In the genomic region with DNA sequence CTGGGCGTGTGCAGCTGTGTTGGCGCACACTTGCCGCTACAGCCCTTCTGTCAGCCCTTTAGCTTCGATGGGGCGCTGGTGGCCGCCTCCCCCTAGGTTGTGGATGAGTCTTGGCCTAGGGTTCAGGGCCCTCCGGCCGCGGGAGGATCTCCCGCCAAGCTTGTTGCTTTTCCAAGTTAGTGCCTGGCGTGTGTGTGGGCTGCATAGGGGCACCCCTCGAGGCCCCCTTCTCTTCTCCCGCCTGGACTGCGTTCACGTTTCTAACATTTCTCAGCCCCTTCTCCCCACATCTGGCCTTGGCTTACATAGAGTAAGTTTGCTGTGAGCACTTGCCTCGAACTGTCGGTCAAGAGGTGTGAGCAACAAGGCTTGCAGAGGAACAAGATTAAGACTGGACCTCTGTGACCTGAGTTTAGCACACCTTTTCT, we compare ENCODE assay signal across 8 cellular contexts. TPM values are rescaled to one million over a fixed set of nuclear protein-coding genes. Genes with fewer than 3 reads are reported as not detected.
DNase-seq lines count a peak whose midpoint lies in the region; ATAC-seq, FAIRE-seq and TF ChIP-seq lines count a peak whose summit lies in the region.

No MANE protein-coding gene starts in this region.

- H3K4me1 Mint-ChIP-seq in activated B cell treated with CpG ODN at 0.5 μM for 24 hours, result peaks cover 29% of the 10 kb centered on the region

- H3K27me3 Mint-ChIP-seq in activated B cell treated with CpG ODN at 0.5 μM for 24 hours, result no peaks in the 10 kb centered on the region

- H3K36me3 ChIP-seq in small intestine (ENCODE audit: control insufficient read depth in 2 of 2, insufficient read depth in 2 of 2, low read length in 2 of 2), result peaks cover 0 to 3% of the 10 kb centered on the region in 2 donors

- 8% methylated on average over 17 of the region's 17 CpGs for WGBS in right cardiac atrium
- 7 to 9% (median 8%) methylated on average over 16 to 17 of the region's 17 CpGs for WGBS in small intestine, 3 donors

- no peak for TF ChIP-seq POLR2A in H54 (IDR thresholded peaks at IDR 0.05; ENCODE audit: low read depth, low read length)

- CTCF ChIA-PET in activated B cell treated with CpG ODN at 0.5 μM for 24 hours (lab: Charles Lee), result interaction anchor here (0.5 to 1.7 kb wide), 2 partner anchors 14 to 187 kb away, joined by 3 to 4 read pairs; no protein-coding TSS in a partner anchor

- H3K9me3 Mint-ChIP-seq in activated B cell treated with CpG ODN at 0.5 μM for 24 hours, result no peaks in the 10 kb centered on the region

- H3K4me3 Mint-ChIP-seq in activated B cell treated with CpG ODN at 0.5 μM for 24 hours, result peak overlapping the region; percentile 93

- no peaks in the 10 kb centered on the region for H3K27me3 ChIP-seq in right cardiac atrium (ENCODE audit: control insufficient read depth, insufficient read depth)
- H3K27me3 ChIP-seq in small intestine (ENCODE audit: control insufficient read depth in 2 of 2, insufficient read depth in 2 of 2, low read length in 2 of 2), result no peaks in the 10 kb centered on the region

- peaks cover 5% of the 10 kb centered on the region for H3K36me3 Mint-ChIP-seq in activated B cell treated with CpG ODN at 0.5 μM for 24 hours (ENCODE audit: low read depth)

- intact Hi-C loops in activated B cell treated with CpG ODN at 0.5 μM for 24 hours (cut with micrococcal nuclease), result loop anchor here (1.0 kb wide), 4 partner anchors 34 to 1613 kb away; a partner anchor contains a TSS
- intact Hi-C loops in right cardiac atrium (cut with DNase I), result no loop called here

- POLR2A ChIA-PET in activated B cell treated with CpG ODN at 0.5 μM for 24 hours (lab: Charles Lee), result interaction anchor here (1.0 to 2.9 kb wide), 3 partner anchors 34 to 55 kb away, joined by 3 to 40 read pairs (median 13); a partner anchor contains a TSS

- FAIRE-seq in H54 (lab: Jason Lieb, UNC) (peak; percentile 15), small intestine (lab: Jason Lieb, UNC) (no peak)

- H3K27ac Mint-ChIP-seq in activated B cell treated with CpG ODN at 0.5 μM for 24 hours, result peak overlapping the region; percentile 91

- no peak for TF ChIP-seq CTCF in activated B cell treated with CpG ODN at 0.5 μM for 24 hours (IDR thresholded peaks at IDR 0.05)

- H3K9me3 ChIP-seq in right cardiac atrium (ENCODE audit: control insufficient read depth, low read length) (no peaks in the 10 kb centered on the region), small intestine (ENCODE audit: control insufficient read depth, low read depth) (no peaks in the 10 kb centered on the region)

- ATAC-seq in activated B cell treated with CpG ODN at 0.5 μM for 24 hours (ENCODE audit: low read depth) (no peak), right cardiac atrium (peak in 1 of 2 donors; percentile 0), HG02970 (IDR thresholded peaks at IDR 0.05; ENCODE audit: low FRiP score, unreplicated experiment) (no peak)

- H3K4me1 ChIP-seq in right cardiac atrium (ENCODE audit: control insufficient read depth, insufficient read depth, low read length) (peaks cover 3% of the 10 kb centered on the region), small intestine (ENCODE audit: control insufficient read depth in 2 of 2, insufficient read depth in 1 of 2, low read depth in 1 of 2, low read length in 1 of 2) (no peaks in the 10 kb centered on the region)

- no peak for DNase-seq in H54 (ENCODE audit: insufficient read length, low spot score)
- no peak for DNase-seq in activated B cell treated with CpG ODN at 0.5 μM for 24 hours
- DNase-seq in right cardiac atrium, result no peak
- no peak for DNase-seq in small intestine
- DNase-seq in RPMI8226, result no peak
- DNase-seq in HCEC 1CT, result no peak
- DNase-seq in GM19240 (ENCODE audit: insufficient read length, low spot score), result no peak

- H3K4me3 ChIP-seq in right cardiac atrium (ENCODE audit: low read length) (peak overlapping the region; percentile 74), small intestine (ENCODE audit: low read depth in 1 of 2, low read length in 2 of 2) (peak overlapping the region; percentile 60 to 69)

- peak overlapping the region; percentile 80 for H3K27ac ChIP-seq in right cardiac atrium (ENCODE audit: low read length)
- H3K27ac ChIP-seq in small intestine (ENCODE audit: low read depth in 1 of 2, low read length in 1 of 2), result peak overlapping the region; percentile 12 to 95

RNA-seq across cellular contexts. Expression of a gene that starts 0.4 kb away (rescaled TPM):
- total RNA-seq in activated B cell treated with CpG ODN at 0.5 μM for 24 hours (27.3 and 27.4 TPM in 2 replicates), right cardiac atrium (100 to 1,000 TPM in 1 of 4 donors, 10 to 100 TPM in 3; 77.9 to 108 (median 84.8) TPM)
- polyA plus RNA-seq in right cardiac atrium (54.7 TPM), small intestine (10 to 100 TPM in 1 of 3 donors, 1 to 10 TPM in 2; 2.9 to 29.8 (median 3.8) TPM)

RNA-seq across cellular contexts. Expression of a gene that starts 33.5 kb away (rescaled TPM):
- total RNA-seq in activated B cell treated with CpG ODN at 0.5 μM for 24 hours (26.0 and 30.2 TPM in 2 replicates), right cardiac atrium (10 to 100 TPM; 13.4 to 16.7 (median 16.0) TPM)
- polyA plus RNA-seq in right cardiac atrium (7.2 TPM), small intestine (1 to 10 TPM; 3.8 to 8.4 (median 5.1) TPM)

RNA-seq across cellular contexts. Expression of a gene that starts 54.4 kb away (rescaled TPM):
- total RNA-seq in activated B cell treated with CpG ODN at 0.5 μM for 24 hours (14.8 and 15.9 TPM in 2 replicates), right cardiac atrium (1 to 10 TPM; 3.8 to 6.6 (median 4.0) TPM)
- polyA plus RNA-seq in right cardiac atrium (5.5 TPM), small intestine (10 to 100 TPM; 11.1 to 18.1 (median 13.3) TPM)
